Comparison of ENCODE assay signal across 9 cellular contexts in genomic region chr12:117063162-117063911, GRCh38. TPM values are rescaled to one million over a fixed set of nuclear protein-coding genes. Genes with fewer than 3 reads are reported as not detected.
A peak's percentile ranks its signal among the peaks of the same experiment; 100 is the strongest.
DNase-seq lines count a peak whose midpoint lies in the region; ATAC-seq and TF ChIP-seq lines count a peak whose summit lies in the region.
"Had no signal": no experiment of that assay in that cellular context is flagged by ENCODE, and none has a peak within 500 bp of the region (broad histone marks: within the 10 kb centered on the region; RNA-seq: fewer than 3 reads in every experiment).

No MANE protein-coding gene starts in this region.

- no peak for TF ChIP-seq POLR2A in thyroid gland (IDR thresholded peaks at IDR 0.05)
- no peak for TF ChIP-seq POLR2A in vagina (IDR thresholded peaks at IDR 0.05)

- 77 to 83% methylated on average over 15 to 16 of the region's 16 CpGs for WGBS in thyroid gland, 2 donors

- ATAC-seq in GM18867 (IDR thresholded peaks at IDR 0.05; ENCODE audit: unreplicated experiment) (peak; percentile 57), HG03139 (IDR thresholded peaks at IDR 0.05; ENCODE audit: unreplicated experiment) (peak; percentile 74), mucosa of descending colon (peak; percentile 66)

- no peaks in the 10 kb centered on the region for H3K4me1 Mint-ChIP-seq in Caco-2 (ENCODE audit: low read depth, unreplicated experiment)

- TF ChIP-seq CTCF in mucosa of descending colon (IDR thresholded peaks at IDR 0.05) (no peak), thyroid gland (IDR thresholded peaks at IDR 0.05) (no peak), Caco-2 (IDR thresholded peaks at IDR 0.05; ENCODE audit: insufficient read depth in 1 of 2, low read depth in 1 of 2, low read length in 1 of 2, severe bottlenecking in 1 of 2, unreplicated experiment in 1 of 2) (no peak), vagina (IDR thresholded peaks at IDR 0.05) (no peak)

- no peaks in the 10 kb centered on the region for H3K27me3 ChIP-seq in thyroid gland
- H3K27me3 ChIP-seq in Caco-2 (replicated peaks; ENCODE audit: control insufficient read depth, insufficient read depth, low read length) = no peaks in the 10 kb centered on the region
- no peaks in the 10 kb centered on the region for H3K27me3 ChIP-seq in vagina

- POLR2A ChIA-PET in Caco-2 (lab: Charles Lee) = no interaction called here

- H3K9me3 ChIP-seq in mucosa of descending colon = no peaks in the 10 kb centered on the region
- H3K9me3 ChIP-seq in thyroid gland = no peaks in the 10 kb centered on the region
- no peaks in the 10 kb centered on the region for H3K9me3 ChIP-seq in Caco-2
- H3K9me3 ChIP-seq in vagina = no peaks in the 10 kb centered on the region

- CTCF ChIA-PET in Caco-2 (lab: Charles Lee) = no interaction called here

- no peak overlapping the region for H3K27ac Mint-ChIP-seq in Caco-2 (ENCODE audit: unreplicated experiment)

- H3K4me3 ChIP-seq in mucosa of descending colon = no peak overlapping the region
- H3K4me3 ChIP-seq in thyroid gland (replicated peaks in 1 of 3) = no peak overlapping the region
- H3K4me3 ChIP-seq in Caco-2 (ENCODE audit: low read depth, low read length) = no peak overlapping the region
- H3K4me3 ChIP-seq in vagina = no peak overlapping the region

- H3K4me3 Mint-ChIP-seq in Caco-2 (ENCODE audit: unreplicated experiment) = no peak overlapping the region

- no TSS peak for BruUV-seq in Caco-2 (replicated peaks; lab: Mats Ljungman, UMichigan)

- intact Hi-C loops in mucosa of descending colon (cut with DNase I, micrococcal nuclease) = no loop called here
- intact Hi-C loops in thyroid gland (cut with DNase I) = no loop called here
- intact Hi-C loops in Caco-2 (cut with micrococcal nuclease; ENCODE audit: unreplicated experiment) = no loop called here
- intact Hi-C loops in vagina (cut with DNase I) = no loop called here

- H3K27ac ChIP-seq in thyroid gland (no peak overlapping the region), vagina (no peak overlapping the region)

- H3K36me3 ChIP-seq in mucosa of descending colon (ENCODE audit: low read depth) = no peaks in the 10 kb centered on the region
- H3K36me3 ChIP-seq in thyroid gland = no peaks in the 10 kb centered on the region
- no peaks in the 10 kb centered on the region for H3K36me3 ChIP-seq in Caco-2 (ENCODE audit: control insufficient read depth, insufficient read depth, low read length)
- H3K36me3 ChIP-seq in vagina = no peaks in the 10 kb centered on the region

- DNase-seq in activated T-cell treated with anti-CD3 and anti-CD28 coated beads, Interleukin-2, amount 50 U/mL, for 48 hours = peak; percentile 42 to 57
- peak in 2 of 3 donors; percentile 32 to 43 for DNase-seq in mucosa of descending colon
- DNase-seq in thyroid gland = no peak
- no peak for DNase-seq in Caco-2
- DNase-seq in vagina (ENCODE audit: extremely low spot score in 2 of 2) = no peak
- DNase-seq in NCI-H1092 treated with DMSO at 0.1 percent for 48 hours (lab: John Stamatoyannopoulos, UW) = no peak

- no peaks in the 10 kb centered on the region for H3K9me3 Mint-ChIP-seq in Caco-2 (ENCODE audit: unreplicated experiment)
- H3K9me3 Mint-ChIP-seq: brain had no signal

- no peaks in the 10 kb centered on the region for H3K27me3 Mint-ChIP-seq in Caco-2 (ENCODE audit: insufficient read depth, unreplicated experiment)
- H3K27me3 Mint-ChIP-seq: brain had no signal

- no peaks in the 10 kb centered on the region for H3K4me1 ChIP-seq in mucosa of descending colon (ENCODE audit: low read depth)
- no peaks in the 10 kb centered on the region for H3K4me1 ChIP-seq in thyroid gland
- no peaks in the 10 kb centered on the region for H3K4me1 ChIP-seq in Caco-2
- no peaks in the 10 kb centered on the region for H3K4me1 ChIP-seq in vagina

- H3K36me3 Mint-ChIP-seq in Caco-2 (ENCODE audit: insufficient read depth, unreplicated experiment) = no peaks in the 10 kb centered on the region
- H3K36me3 Mint-ChIP-seq: brain had no signal

RNA-seq across cellular contexts. Expression of gene TESC, which starts 35.9 kb away (rescaled TPM):
- total RNA-seq in mucosa of descending colon (1 to 10 TPM in 2 of 3 donors, under 1 TPM in 1; 0.78 to 2.2 (median 2.0) TPM), thyroid gland (10 to 100 TPM; 21.5 to 34.1 (median 26.6) TPM), Caco-2 (2022) (4.8 and 6.8 TPM in 2 replicates), vagina (10.8 TPM)

Comparison
In these comparisons a context has a peak if more than half of its experiments do, and no peak if none do; other contexts are left out.
1. DNase-seq: peak in activated T-cell treated with anti-CD3 and anti-CD28 coated beads, Interleukin-2, amount 50 U/mL, for 48 hours (2 of 2) and mucosa of descending colon (2 of 3); none in thyroid gland (0 of 2), Caco-2 (0 of 2), vagina (0 of 2) and NCI-H1092 treated with DMSO at 0.1 percent for 48 hours (single experiment).
2. Peak in every context shown above with its lines, with median percentiles within 50 percentile points of each other: ATAC-seq.